Comparison of ENCODE assay signal across 8 cellular contexts in genomic region chr15:65133550-65134200, GRCh38. TPM values are rescaled to one million over a fixed set of nuclear protein-coding genes. Genes with fewer than 3 reads are reported as not detected.
A peak's percentile ranks its signal among the peaks of the same experiment; 100 is the strongest.
DNase-seq lines count a peak whose midpoint lies in the region; ATAC-seq, FAIRE-seq and TF ChIP-seq lines count a peak whose summit lies in the region.

Gene PDCD7, minus strand, starts transcription at chr15:65133808. Its CDS starts 27 bp downstream, at chr15:65133781.

- TF ChIP-seq EP300 in HepG2 (IDR thresholded peaks at IDR 0.05; ENCODE audit: low read depth in 2 of 2, low read length in 2 of 2) (0 out of 4 replicates have a peak, but pooled peaks of 1 of the 2 experiments have one; percentile 32), HepG2 (CRISPR knock-in tag; IDR thresholded peaks at IDR 0.05; ENCODE audit: borderline replicate concordance) (0 out of 2 replicates have a peak, but pooled peaks have one; percentile 9)

- TSS peak; percentile 95 for BruUV-seq in HepG2 (replicated peaks; lab: Mats Ljungman, UMichigan)

- H3K4me3 ChIP-seq in BJ (ENCODE audit: low read depth, low read length) (peak within 1 kb of the TSS; percentile 62), HepG2 (replicated peaks in 1 of 3; ENCODE audit: insufficient read depth in 1 of 3, low read depth in 2 of 3, low read length in 3 of 3) (peak within 1 kb of the TSS; percentile 87 to 97 (median 89))

- under 1% methylated on average over 29 of the region's 45 CpGs for WGBS in HepG2 (ENCODE audit: low lambda C conversion rate)

- POLR2A ChIA-PET in BJ (lab: Charles Lee), result interaction anchor here (0.6 kb wide), 1 partner anchor 112 kb away, joined by 3 read pairs; no protein-coding TSS in a partner anchor
- POLR2A ChIA-PET in HepG2 (lab: Yijun Ruan, JAX), result interaction anchor here (0.6 to 1.4 kb wide), 6 partner anchors 14 to 167 kb away, joined by 3 to 7 read pairs (median 4); partner anchors contain the start of genes CLPX and SLC51B

- peak within 1 kb of the TSS; percentile 96 for H3K4me2 ChIP-seq in HepG2 (ENCODE audit: low read depth, low read length)

- peaks cover 19% of the 10 kb centered on the region for H3K79me2 ChIP-seq in HepG2 (ENCODE audit: insufficient read depth, low read length)

- CTCF ChIA-PET in BJ (lab: Yijun Ruan, JAX), result interaction anchor here (1.2 kb wide), 1 partner anchor 15 kb away, joined by 3 read pairs; no protein-coding TSS in a partner anchor
- CTCF ChIA-PET in HepG2 (lab: Yijun Ruan, JAX; ENCODE audit: low intra/inter-chr PET ratio, low total read pairs), result no interaction called here

- TF ChIP-seq CTCF in BJ (IDR thresholded peaks at IDR 0.05; ENCODE audit: insufficient read depth, low read depth, low read length) (no peak), HepG2 (CRISPR knock-in tag; IDR thresholded peaks at IDR 0.05) (no peak)

- peaks cover 14% of the 10 kb centered on the region; the same call in 1 of the 2 replicates for H3K9me3 ChIP-seq in HepG2 (ENCODE audit: low read length)

- peak within 1 kb of the TSS; percentile 100 for H2AFZ ChIP-seq in HepG2 (ENCODE audit: low read length)

- TF ChIP-seq POLR2A in HepG2 (IDR thresholded peaks at IDR 0.05; ENCODE audit: insufficient read depth in 1 of 2, low read depth in 2 of 2, low read length in 2 of 2), result peak; percentile 93 to 97

- H3K9ac ChIP-seq in HepG2 (ENCODE audit: insufficient read depth, low read depth, low read length), result peak within 1 kb of the TSS; percentile 92

- in situ Hi-C loops in HepG2 (cut with HindIII; ENCODE audit: extremely low pct_ligation_motif_present, low pct_unique_long_range_greater_than_20kb), result no loop called here

- peaks cover 6% of the 10 kb centered on the region for H4K20me1 ChIP-seq in HepG2 (ENCODE audit: insufficient read depth, low read length)

- DNase-seq in BJ (ENCODE audit: low read depth) (peak; percentile 57), NCI-H748 (lab: John Stamatoyannopoulos, UW; ENCODE audit: unreplicated experiment) (peak; percentile 94), dermis blood vessel endothelial cell (peak; percentile 94), HepG2 (ENCODE audit: low spot score) (peak; percentile 90)
- peak; percentile 67 to 79 for DNase-seq in activated CD4-positive, alpha-beta T cell treated with anti-CD3 and anti-CD28 coated beads, Interleukin-2, amount 50 U/mL, for 24 hours (ENCODE audit: low read depth in 1 of 2, low spot score in 1 of 2)
- DNase-seq in stimulated activated CD4-positive, alpha-beta T cell treated with anti-CD3 and anti-CD28 coated beads, Interleukin-4, amount 100 ng/mL, for 1 hour, result peak; percentile 77

- peak; percentile 93 for FAIRE-seq in HepG2 (lab: Jason Lieb, UNC)

- TF ChIP-seq RAD21 in HepG2 (CRISPR knock-in tag; IDR thresholded peaks at IDR 0.05), result no peak; the same call in 1 of the 2 replicates

- H3K27me3 ChIP-seq in BJ (ENCODE audit: control insufficient read depth, insufficient read depth, low read length) (no peaks in the 10 kb centered on the region), HepG2 (ENCODE audit: control insufficient read depth in 1 of 2, insufficient read depth in 2 of 2, low read length in 2 of 2) (no peaks in the 10 kb centered on the region; a peak in 1 of 5 replicates)

- peak; percentile 88 for ATAC-seq in GM19324 (IDR thresholded peaks at IDR 0.05; ENCODE audit: low FRiP score, unreplicated experiment)
- ATAC-seq in HG03520 (IDR thresholded peaks at IDR 0.05; ENCODE audit: unreplicated experiment), result peak; percentile 69
- peak; percentile 91 for ATAC-seq in HepG2

- peaks cover 4% of the 10 kb centered on the region; the same call in 1 of the 2 replicates for H3K36me3 ChIP-seq in BJ (ENCODE audit: control insufficient read depth, insufficient read depth, low read length)
- H3K36me3 ChIP-seq in HepG2 (replicated peaks in 1 of 2; ENCODE audit: control insufficient read depth in 1 of 2, insufficient read depth in 2 of 2, low read length in 2 of 2), result peaks cover 11 to 16% of the 10 kb centered on the region in 2 experiments; a peak in 4 of 5 replicates

- peak within 1 kb of the TSS; percentile 73 for H3K27ac ChIP-seq in HepG2 (ENCODE audit: extremely low read length, insufficient read depth, low read length)

- H3K4me1 ChIP-seq in HepG2 (ENCODE audit: insufficient read depth, low read length), result peaks cover 22% of the 10 kb centered on the region

- intact Hi-C loops in HepG2 (cut with micrococcal nuclease; ENCODE audit: unreplicated experiment), result loop anchor here (1.0 kb wide), 1 partner anchor 100 kb away; no protein-coding TSS in a partner anchor

TF ChIP-seq in HepG2, 621 proteins besides CTCF, POLR2A, EP300 and RAD21 (continues in another document):
- TF ChIP-seq ZNF563 (CRISPR knock-in tag; IDR thresholded peaks at IDR 0.05), result 0 out of 2 replicates have a peak, but pooled peaks have one; percentile 27
- TF ChIP-seq ZNF660 (CRISPR knock-in tag; IDR thresholded peaks at IDR 0.05; ENCODE audit: borderline replicate concordance, low read depth), result no peak
- TF ChIP-seq NFIB (CRISPR knock-in tag; IDR thresholded peaks at IDR 0.05; ENCODE audit: borderline replicate concordance), result no peak
- no peak for TF ChIP-seq ZNF75D (CRISPR knock-in tag; IDR thresholded peaks at IDR 0.05; ENCODE audit: borderline replicate concordance)
- 0 out of 2 replicates have a peak, but pooled peaks have one; percentile 24 for TF ChIP-seq ZNF619 (CRISPR knock-in tag; IDR thresholded peaks at IDR 0.05)
- no peak for TF ChIP-seq TBX3 (IDR thresholded peaks at IDR 0.05; ENCODE audit: borderline replicate concordance)
- no peak for TF ChIP-seq EED (CRISPR knock-in tag; IDR thresholded peaks at IDR 0.05)
- TF ChIP-seq ZNF780A (CRISPR knock-in tag; IDR thresholded peaks at IDR 0.05), result no peak
- TF ChIP-seq ZNF83 (CRISPR knock-in tag; IDR thresholded peaks at IDR 0.05; ENCODE audit: borderline replicate concordance), result no peak
- TF ChIP-seq HCFC1 (IDR thresholded peaks at IDR 0.05; ENCODE audit: low read depth, low read length), result peak; percentile 45; the same call in 1 of the 2 replicates
- TF ChIP-seq ISX (CRISPR knock-in tag; conservative IDR thresholded peaks at IDR 0.05), result no peak
- peak; percentile 49; the same call in 1 of the 2 replicates for TF ChIP-seq ZBTB7B (CRISPR knock-in tag; IDR thresholded peaks at IDR 0.05)
- no peak for TF ChIP-seq JUNB (CRISPR knock-in tag; IDR thresholded peaks at IDR 0.05; ENCODE audit: borderline replicate concordance)
- TF ChIP-seq CREB1 (IDR thresholded peaks at IDR 0.05), result peak; percentile 95
- peak; percentile 98 for TF ChIP-seq CREB1 (CRISPR knock-in tag; IDR thresholded peaks at IDR 0.05)
- TF ChIP-seq, protein P1, sequence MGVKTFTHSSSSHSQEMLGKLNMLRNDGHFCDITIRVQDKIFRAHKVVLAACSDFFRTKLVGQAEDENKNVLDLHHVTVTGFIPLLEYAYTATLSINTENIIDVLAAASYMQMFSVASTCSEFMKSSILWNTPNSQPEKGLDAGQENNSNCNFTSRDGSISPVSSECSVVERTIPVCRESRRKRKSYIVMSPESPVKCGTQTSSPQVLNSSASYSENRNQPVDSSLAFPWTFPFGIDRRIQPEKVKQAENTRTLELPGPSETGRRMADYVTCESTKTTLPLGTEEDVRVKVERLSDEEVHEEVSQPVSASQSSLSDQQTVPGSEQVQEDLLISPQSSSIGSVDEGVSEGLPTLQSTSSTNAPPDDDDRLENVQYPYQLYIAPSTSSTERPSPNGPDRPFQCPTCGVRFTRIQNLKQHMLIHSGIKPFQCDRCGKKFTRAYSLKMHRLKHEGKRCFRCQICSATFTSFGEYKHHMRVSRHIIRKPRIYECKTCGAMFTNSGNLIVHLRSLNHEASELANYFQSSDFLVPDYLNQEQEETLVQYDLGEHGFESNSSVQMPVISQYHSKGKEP (CRISPR knock-in tag; IDR thresholded peaks at IDR 0.05), result peak; percentile 41; the same call in 1 of the 2 replicates
- TF ChIP-seq NFE2 (CRISPR knock-in tag; IDR thresholded peaks at IDR 0.05), result no peak

RNA-seq across cellular contexts. Expression of gene PDCD7, which starts in this region (rescaled TPM):
- polyA plus RNA-seq in BJ (2011; rRNA removed), result 11.8 and 12.0 TPM in 2 replicates
- 12.5 and 28.3 TPM in 2 replicates for polyA minus RNA-seq in BJ (2011; rRNA and poly(A)+ RNA removed)
- total RNA-seq in dermis blood vessel endothelial cell, result 18.7 and 25.0 TPM in 2 replicates
- total RNA-seq in HepG2 (2016; rRNA removed; fragmentation: Illumina TruSeq; extraction: Trizol), result 14.7 and 15.8 TPM in 2 replicates
- 6.2 and 7.6 TPM in 2 replicates for total RNA-seq in HepG2 (2016; cell fraction: cytosol; rRNA removed; fragmentation: Illumina TruSeq; extraction: Trizol; ENCODE audit: low read depth)
- total RNA-seq in HepG2 (2016; cell fraction: insoluble cytoplasmic fraction; rRNA removed; fragmentation: Illumina TruSeq; extraction: Trizol), result 14.8 and 14.9 TPM in 2 replicates
- total RNA-seq in HepG2 (2016; cell fraction: membrane; rRNA removed; fragmentation: Illumina TruSeq; extraction: Trizol), result 13.2 and 16.8 TPM in 2 replicates
- 8.6 and 11.3 TPM in 2 replicates for total RNA-seq in HepG2 (2016; cell fraction: nucleus; rRNA removed; fragmentation: Illumina TruSeq; extraction: Trizol)
- 10.1 TPM in 2 replicates for polyA plus RNA-seq in HepG2 (2011; rRNA removed)
- polyA plus RNA-seq in HepG2 (2011; cell fraction: cytosol; rRNA removed), result 7.2 and 9.0 TPM in 2 replicates
- polyA plus RNA-seq in HepG2 (2011; cell fraction: nucleus; rRNA removed), result 5.6 and 6.4 TPM in 2 replicates
- polyA plus RNA-seq in HepG2 (2012), result 9.2 and 10.7 TPM in 2 replicates
- 3.5 and 4.1 TPM in 2 replicates for polyA plus RNA-seq in HepG2 (2016; cell fraction: cytosol; fragmentation: Illumina TruSeq; extraction: Trizol; ENCODE audit: low read depth)
- 18.0 and 18.1 TPM in 2 replicates for polyA plus RNA-seq in HepG2 (2016; cell fraction: insoluble cytoplasmic fraction; fragmentation: Illumina TruSeq; extraction: Trizol; ENCODE audit: low read depth)
- 8.2 and 10.3 TPM in 2 replicates for polyA plus RNA-seq in HepG2 (2016; cell fraction: membrane; fragmentation: Illumina TruSeq; extraction: Trizol; ENCODE audit: low read depth)
- polyA plus RNA-seq in HepG2 (2016; cell fraction: nucleus; fragmentation: Illumina TruSeq; extraction: Trizol; ENCODE audit: insufficient read depth, low read depth), result 14.1 and 14.4 TPM in 2 replicates
- polyA minus RNA-seq in HepG2 (2011; rRNA and poly(A)+ RNA removed; ENCODE audit: low replicate concordance), result 12.6 and 19.5 TPM in 2 replicates
- polyA minus RNA-seq in HepG2 (2011; cell fraction: cytosol; rRNA and poly(A)+ RNA removed), result 12.3 and 15.5 TPM in 2 replicates
- 11.6 and 14.3 TPM in 2 replicates for polyA minus RNA-seq in HepG2 (2011; cell fraction: nucleus; rRNA and poly(A)+ RNA removed)

Comparison
In these comparisons a context has a peak if more than half of its experiments do, and no peak if none do; other contexts are left out.
1. Peak in every context shown above with its lines: DNase-seq, ATAC-seq, H3K4me3 ChIP-seq and H3K27ac ChIP-seq.